9 cellular contexts compared by ENCODE assay signal in the genomic region with DNA sequence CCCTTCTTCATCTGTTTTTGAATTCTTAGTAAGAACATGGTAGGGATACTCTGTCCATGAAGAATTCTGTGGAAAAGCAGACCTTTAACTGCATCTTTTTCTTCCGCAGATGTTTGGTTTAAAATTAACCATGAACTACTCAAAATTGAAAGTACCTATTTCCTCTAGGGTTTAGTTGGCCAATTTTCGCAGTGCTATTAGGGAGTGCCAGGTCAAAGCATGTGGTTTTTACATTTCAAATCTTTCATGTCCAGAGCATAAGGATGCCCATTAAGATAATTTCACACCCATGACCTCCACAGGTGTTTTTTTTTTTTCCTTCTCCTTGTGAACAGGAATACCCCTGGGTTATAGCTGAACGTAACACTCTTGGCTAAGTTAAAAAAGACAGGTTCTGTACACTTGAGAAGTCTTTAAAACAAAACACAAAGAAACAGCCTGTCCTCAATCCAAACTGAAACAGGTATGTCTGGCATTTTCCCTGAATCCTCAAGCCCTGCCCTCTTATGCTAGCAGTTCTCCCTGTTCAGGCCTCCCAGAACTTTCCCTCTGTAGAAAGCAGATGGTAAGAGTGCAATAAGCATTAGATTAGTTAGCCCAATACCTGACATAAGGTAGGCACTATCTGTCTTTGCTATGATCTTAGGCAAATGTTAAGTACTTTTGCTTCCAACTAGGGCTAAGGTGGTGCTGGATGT.
A peak's percentile ranks its signal among the peaks of the same experiment; 100 is the strongest.
DNase-seq lines count a peak whose midpoint lies in the region; ATAC-seq and TF ChIP-seq lines count a peak whose summit lies in the region.
"Had no signal": no experiment of that assay in that cellular context is flagged by ENCODE, and none has a peak within 500 bp of the region (broad histone marks: within the 10 kb centered on the region; RNA-seq: fewer than 3 reads in every experiment).

No MANE protein-coding gene starts in this region.

- H2BK12ac ChIP-seq in neuronal stem cell (ENCODE audit: low read length) = no peak overlapping the region

- no peak overlapping the region for H4K8ac ChIP-seq in neuronal stem cell (ENCODE audit: low read depth, low read length)

- H3K79me1 ChIP-seq in neuronal stem cell (ENCODE audit: low read depth, low read length) = peaks cover 2% of the 10 kb centered on the region

- no peak overlapping the region for H2BK120ac ChIP-seq in neuronal stem cell (ENCODE audit: low read depth, low read length)

- H3K4me1 ChIP-seq in left ventricle myocardium inferior (peaks cover 37% of the 10 kb centered on the region), neuronal stem cell (ENCODE audit: control insufficient read depth in 2 of 2, insufficient read depth in 1 of 2, low read depth in 1 of 2, low read length in 2 of 2) (peaks cover 0 to 5% of the 10 kb centered on the region in 2 donors)

- H3K4me3 ChIP-seq in left ventricle myocardium inferior = no peak overlapping the region
- H3K4me3 ChIP-seq in coronary artery = peak overlapping the region; percentile 11
- H3K4me3 ChIP-seq in neuronal stem cell (ENCODE audit: low read length in 2 of 2) = no peak overlapping the region

- H3K9me3 Mint-ChIP-seq in type B pancreatic cell = no peaks in the 10 kb centered on the region

- H3K27me3 ChIP-seq in left ventricle myocardium inferior (ENCODE audit: low read depth) (no peaks in the 10 kb centered on the region), neuronal stem cell (ENCODE audit: control insufficient read depth in 3 of 3, insufficient read depth in 3 of 3, low read depth in 1 of 3, low read length in 3 of 3) (no peaks in the 10 kb centered on the region)

- no peak overlapping the region for H3K18ac ChIP-seq in neuronal stem cell (ENCODE audit: low read length)

- no peak overlapping the region for H2BK15ac ChIP-seq in neuronal stem cell (ENCODE audit: low read length)

- peak; percentile 47 for ATAC-seq in HG02981 (IDR thresholded peaks at IDR 0.05; ENCODE audit: unreplicated experiment)

- TF ChIP-seq CTCF in left ventricle myocardium inferior (IDR thresholded peaks at IDR 0.05; ENCODE audit: borderline replicate concordance) (no peak), coronary artery (IDR thresholded peaks at IDR 0.05) (no peak), type B pancreatic cell (conservative IDR thresholded peaks at IDR 0.05) (no peak)

- no peaks in the 10 kb centered on the region for H3K27me3 Mint-ChIP-seq in type B pancreatic cell

- H2AK5ac ChIP-seq in neuronal stem cell (ENCODE audit: low read depth, low read length) = no peak overlapping the region

- peaks cover 22% of the 10 kb centered on the region for H3K36me3 Mint-ChIP-seq in type B pancreatic cell

- H3K27ac Mint-ChIP-seq in type B pancreatic cell = peak overlapping the region; percentile 42

- WGBS in neuronal stem cell (ENCODE audit: extremely low coverage in 2 of 2, insufficient read length in 2 of 2, insufficient replicate concordance in 1 of 2), 2 donors = no CpG with 5 or more reads among the region's 3 CpGs

- H3K4me1 Mint-ChIP-seq in type B pancreatic cell (ENCODE audit: unreplicated experiment) = peaks cover 12% of the 10 kb centered on the region

- no peak overlapping the region for H3K9ac ChIP-seq in neuronal stem cell (ENCODE audit: low read depth, low read length, poor library complexity)

- no peak overlapping the region for H3K4me2 ChIP-seq in neuronal stem cell (ENCODE audit: insufficient read depth, low read length, poor library complexity, severe bottlenecking)

- DNase-seq in left ventricle myocardium inferior (no peak), cardiac septum (ENCODE audit: low spot score) (no peak), coronary artery (ENCODE audit: low spot score) (no peak), type B pancreatic cell (ENCODE audit: extremely low spot score, unreplicated experiment) (no peak), NK-92 (lab: John Stamatoyannopoulos, UW; ENCODE audit: unreplicated experiment) (no peak), neuronal stem cell (ENCODE audit: low spot score) (no peak)
- DNase-seq in activated CD4-positive, alpha-beta T cell treated with anti-CD3 and anti-CD28 coated beads for 48 hours = no peak
- DNase-seq: activated effector memory CD4-positive, alpha-beta T cell treated with anti-CD3 and anti-CD28 coated beads, Interleukin-2, amount 50 U/mL, for 16 hours had no signal

- H3K27ac ChIP-seq in left ventricle myocardium inferior (replicated peaks) (peak overlapping the region; percentile 36), coronary artery (peak overlapping the region; percentile 55 to 87), neuronal stem cell (replicated peaks; ENCODE audit: low read length) (no peak overlapping the region)

- H2AFZ ChIP-seq in neuronal stem cell (ENCODE audit: low read length) = no peak overlapping the region

- intact Hi-C loops in left ventricle myocardium inferior (cut with micrococcal nuclease) = no loop called here
- intact Hi-C loops in cardiac septum (cut with DNase I) = no loop called here

- H3K4me3 Mint-ChIP-seq in type B pancreatic cell = no peak overlapping the region

- no peak overlapping the region for H4K91ac ChIP-seq in neuronal stem cell (ENCODE audit: low read depth, low read length, poor library complexity)

- no peak overlapping the region for H2BK5ac ChIP-seq in neuronal stem cell (ENCODE audit: low read length)

- no peak overlapping the region for H3K14ac ChIP-seq in neuronal stem cell (ENCODE audit: low read length)

- H3K36me3 ChIP-seq in left ventricle myocardium inferior (peaks cover 21% of the 10 kb centered on the region), neuronal stem cell (replicated peaks in 1 of 2; ENCODE audit: control insufficient read depth in 2 of 2, insufficient read depth in 2 of 2, low read length in 2 of 2) (peaks cover 5 to 99% of the 10 kb centered on the region in 2 donors)

- no peak overlapping the region for H3K4ac ChIP-seq in neuronal stem cell (ENCODE audit: low read length)

- no peak overlapping the region for H3K23ac ChIP-seq in neuronal stem cell (ENCODE audit: low read depth, low read length, poor library complexity)

- H3K9me3 ChIP-seq in left ventricle myocardium inferior (replicated peaks) (no peaks in the 10 kb centered on the region), neuronal stem cell (replicated peaks in 1 of 2; ENCODE audit: control insufficient read depth in 2 of 2, insufficient read depth in 1 of 2, low read depth in 1 of 2, low read length in 2 of 2) (no peaks in the 10 kb centered on the region)
